Comparison of ENCODE assay signal across 1 cellular context in genomic region chr7:75878769-75879596, GRCh38.
TF ChIP-seq lines count a peak whose summit lies in the region.

RHBDD2 (plus strand) TSS chr7:75879034; CDS start chr7:75879083, 49 bp downstream.

TF ChIP-seq in HepG2, 621 proteins besides CTCF, POLR2A, EP300 and RAD21 (continued from another document and continues in another):
- TF ChIP-seq MYPOP (CRISPR knock-in tag; IDR thresholded peaks at IDR 0.05): no peak
- TF ChIP-seq ZNF441 (CRISPR knock-in tag; IDR thresholded peaks at IDR 0.05; ENCODE audit: borderline replicate concordance): peak; percentile 38; the same call in 1 of the 2 replicates
- no peak for TF ChIP-seq HES4 (CRISPR knock-in tag; IDR thresholded peaks at IDR 0.05; ENCODE audit: borderline replicate concordance)
- no peak for TF ChIP-seq PTBP1 (IDR thresholded peaks at IDR 0.05; ENCODE audit: low read depth, low read length, poor library complexity, severe bottlenecking)
- TF ChIP-seq RNF2 (conservative IDR thresholded peaks at IDR 0.05; ENCODE audit: low read depth): no peak
- peak; percentile 93 for TF ChIP-seq MXI1 (IDR thresholded peaks at IDR 0.05; ENCODE audit: borderline replicate concordance, low read depth, low read length)
- TF ChIP-seq ZBTB46 (CRISPR knock-in tag; IDR thresholded peaks at IDR 0.05; ENCODE audit: borderline replicate concordance): no peak
- no peak for TF ChIP-seq CBX5 (CRISPR knock-in tag; IDR thresholded peaks at IDR 0.05; ENCODE audit: borderline replicate concordance)
- TF ChIP-seq ATF5 (CRISPR knock-in tag; IDR thresholded peaks at IDR 0.05; ENCODE audit: low read depth): no peak
- TF ChIP-seq TERF1 (CRISPR knock-in tag; IDR thresholded peaks at IDR 0.05): no peak
- no peak for TF ChIP-seq ZBTB1 (CRISPR knock-in tag; IDR thresholded peaks at IDR 0.05; ENCODE audit: borderline replicate concordance)
- no peak for TF ChIP-seq CHD4 (IDR thresholded peaks at IDR 0.05; ENCODE audit: borderline replicate concordance, low read length)
- TF ChIP-seq PRDM4 (CRISPR knock-in tag; IDR thresholded peaks at IDR 0.05; ENCODE audit: borderline replicate concordance): no peak; the same call in 1 of the 2 replicates
- TF ChIP-seq HOXA5 (CRISPR knock-in tag; IDR thresholded peaks at IDR 0.05): peak; percentile 97
- no peak for TF ChIP-seq MLXIP (CRISPR knock-in tag; IDR thresholded peaks at IDR 0.05; ENCODE audit: borderline replicate concordance)
- no peak for TF ChIP-seq CERS6 (CRISPR knock-in tag; IDR thresholded peaks at IDR 0.05)
- TF ChIP-seq BRF2 (CRISPR knock-in tag; IDR thresholded peaks at IDR 0.05): no peak
- TF ChIP-seq PCBP1 (IDR thresholded peaks at IDR 0.05; ENCODE audit: borderline replicate concordance, low read depth, low read length): peak; percentile 92; the same call in 1 of the 2 replicates
- peak; percentile 81 for TF ChIP-seq ZNF770 (CRISPR knock-in tag; IDR thresholded peaks at IDR 0.05)
- peak; percentile 76; the same call in 1 of the 2 replicates for TF ChIP-seq BRD4 (CRISPR knock-in tag; IDR thresholded peaks at IDR 0.05)
- TF ChIP-seq TAF1 (CRISPR knock-in tag; IDR thresholded peaks at IDR 0.05): peak; percentile 76; the same call in 1 of the 2 replicates
- TF ChIP-seq JARID2 (CRISPR knock-in tag; IDR thresholded peaks at IDR 0.05; ENCODE audit: insufficient replicate concordance): no peak
- TF ChIP-seq ZC3H4 (CRISPR knock-in tag; IDR thresholded peaks at IDR 0.05; ENCODE audit: borderline replicate concordance): no peak
- no peak for TF ChIP-seq HNRNPH1 (optimal IDR thresholded peaks at IDR 0.05; ENCODE audit: low read depth, low read length)
- TF ChIP-seq RXRA (CRISPR knock-in tag; IDR thresholded peaks at IDR 0.05): peak; percentile 76
- TF ChIP-seq SOX5 (CRISPR knock-in tag; IDR thresholded peaks at IDR 0.05; ENCODE audit: borderline replicate concordance): no peak
- no peak for TF ChIP-seq ZFYVE20 (CRISPR knock-in tag; IDR thresholded peaks at IDR 0.05; ENCODE audit: borderline replicate concordance, low read depth)
- TF ChIP-seq DNMT3B (CRISPR knock-in tag; conservative IDR thresholded peaks at IDR 0.05): no peak
- no peak for TF ChIP-seq ZNF230 (CRISPR knock-in tag; IDR thresholded peaks at IDR 0.05)
- no peak for TF ChIP-seq TRIM22 (IDR thresholded peaks at IDR 0.05)
- TF ChIP-seq LCORL (IDR thresholded peaks at IDR 0.05): no peak
- TF ChIP-seq LCORL (CRISPR knock-in tag; IDR thresholded peaks at IDR 0.05): peak; percentile 72; the same call in 1 of the 2 replicates
- no peak for TF ChIP-seq RELA (CRISPR knock-in tag; IDR thresholded peaks at IDR 0.05)
- TF ChIP-seq ZNF33B (CRISPR knock-in tag; IDR thresholded peaks at IDR 0.05): peak; percentile 64; the same call in 1 of the 2 replicates
- TF ChIP-seq ARID4A (CRISPR knock-in tag; IDR thresholded peaks at IDR 0.05; ENCODE audit: borderline replicate concordance): peak; percentile 99
- 0 out of 2 replicates have a peak, but pooled peaks have one; percentile 51 for TF ChIP-seq NKX3-1 (CRISPR knock-in tag; IDR thresholded peaks at IDR 0.05)
- TF ChIP-seq THAP11 (CRISPR knock-in tag; IDR thresholded peaks at IDR 0.05): peak; percentile 59
